Comparison of ENCODE assay signal across 1 cellular context in the genomic region with DNA sequence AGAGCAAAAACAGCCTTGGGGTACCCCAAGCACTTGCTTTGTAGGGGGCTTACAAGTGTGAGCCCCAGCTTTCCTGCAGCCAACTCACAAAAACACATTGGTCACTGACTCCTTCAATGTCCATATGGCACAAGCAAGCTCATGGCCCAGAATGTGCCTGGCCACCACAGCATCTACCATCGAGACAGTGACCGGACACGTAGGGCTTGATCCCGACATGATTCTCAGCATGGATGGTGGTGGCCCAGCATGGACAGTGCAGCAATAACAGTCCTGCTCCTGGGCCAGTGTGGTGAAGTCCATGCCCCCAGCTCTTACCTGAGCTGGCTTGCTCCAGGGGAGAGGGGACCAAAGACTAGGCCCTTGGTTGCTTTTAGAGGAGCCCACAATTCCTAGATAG.
TF ChIP-seq lines count a peak whose summit lies in the region.

No MANE protein-coding gene starts in this region.

TF ChIP-seq in GM12878, 131 proteins besides CTCF, POLR2A, EP300 and RAD21:
- TF ChIP-seq DPF2 (IDR thresholded peaks at IDR 0.05): no peak
- TF ChIP-seq FOS (IDR thresholded peaks at IDR 0.05; ENCODE audit: borderline replicate concordance, extremely low read depth, insufficient read length): no peak
- TF ChIP-seq, protein P1, sequence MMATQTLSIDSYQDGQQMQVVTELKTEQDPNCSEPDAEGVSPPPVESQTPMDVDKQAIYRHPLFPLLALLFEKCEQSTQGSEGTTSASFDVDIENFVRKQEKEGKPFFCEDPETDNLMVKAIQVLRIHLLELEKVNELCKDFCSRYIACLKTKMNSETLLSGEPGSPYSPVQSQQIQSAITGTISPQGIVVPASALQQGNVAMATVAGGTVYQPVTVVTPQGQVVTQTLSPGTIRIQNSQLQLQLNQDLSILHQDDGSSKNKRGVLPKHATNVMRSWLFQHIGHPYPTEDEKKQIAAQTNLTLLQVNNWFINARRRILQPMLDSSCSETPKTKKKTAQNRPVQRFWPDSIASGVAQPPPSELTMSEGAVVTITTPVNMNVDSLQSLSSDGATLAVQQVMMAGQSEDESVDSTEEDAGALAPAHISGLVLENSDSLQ (IDR thresholded peaks at IDR 0.05): no peak
- no peak for TF ChIP-seq BHLHE40 (IDR thresholded peaks at IDR 0.05; ENCODE audit: borderline replicate concordance in 1 of 2, low read depth in 2 of 2, low read length in 1 of 2)
- TF ChIP-seq RCOR1 (conservative IDR thresholded peaks at IDR 0.05; ENCODE audit: low read depth, low read length): no peak
- no peak for TF ChIP-seq ATF7 (IDR thresholded peaks at IDR 0.05; ENCODE audit: low read depth)
- TF ChIP-seq, protein P2, sequence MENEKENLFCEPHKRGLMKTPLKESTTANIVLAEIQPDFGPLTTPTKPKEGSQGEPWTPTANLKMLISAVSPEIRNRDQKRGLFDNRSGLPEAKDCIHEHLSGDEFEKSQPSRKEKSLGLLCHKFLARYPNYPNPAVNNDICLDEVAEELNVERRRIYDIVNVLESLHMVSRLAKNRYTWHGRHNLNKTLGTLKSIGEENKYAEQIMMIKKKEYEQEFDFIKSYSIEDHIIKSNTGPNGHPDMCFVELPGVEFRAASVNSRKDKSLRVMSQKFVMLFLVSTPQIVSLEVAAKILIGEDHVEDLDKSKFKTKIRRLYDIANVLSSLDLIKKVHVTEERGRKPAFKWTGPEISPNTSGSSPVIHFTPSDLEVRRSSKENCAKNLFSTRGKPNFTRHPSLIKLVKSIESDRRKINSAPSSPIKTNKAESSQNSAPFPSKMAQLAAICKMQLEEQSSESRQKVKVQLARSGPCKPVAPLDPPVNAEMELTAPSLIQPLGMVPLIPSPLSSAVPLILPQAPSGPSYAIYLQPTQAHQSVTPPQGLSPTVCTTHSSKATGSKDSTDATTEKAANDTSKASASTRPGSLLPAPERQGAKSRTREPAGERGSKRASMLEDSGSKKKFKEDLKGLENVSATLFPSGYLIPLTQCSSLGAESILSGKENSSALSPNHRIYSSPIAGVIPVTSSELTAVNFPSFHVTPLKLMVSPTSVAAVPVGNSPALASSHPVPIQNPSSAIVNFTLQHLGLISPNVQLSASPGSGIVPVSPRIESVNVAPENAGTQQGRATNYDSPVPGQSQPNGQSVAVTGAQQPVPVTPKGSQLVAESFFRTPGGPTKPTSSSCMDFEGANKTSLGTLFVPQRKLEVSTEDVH (IDR thresholded peaks at IDR 0.05; ENCODE audit: low read depth, partially characterized antibody): no peak
